Comparison of ENCODE assay signal across 22 cellular contexts in the genomic region with DNA sequence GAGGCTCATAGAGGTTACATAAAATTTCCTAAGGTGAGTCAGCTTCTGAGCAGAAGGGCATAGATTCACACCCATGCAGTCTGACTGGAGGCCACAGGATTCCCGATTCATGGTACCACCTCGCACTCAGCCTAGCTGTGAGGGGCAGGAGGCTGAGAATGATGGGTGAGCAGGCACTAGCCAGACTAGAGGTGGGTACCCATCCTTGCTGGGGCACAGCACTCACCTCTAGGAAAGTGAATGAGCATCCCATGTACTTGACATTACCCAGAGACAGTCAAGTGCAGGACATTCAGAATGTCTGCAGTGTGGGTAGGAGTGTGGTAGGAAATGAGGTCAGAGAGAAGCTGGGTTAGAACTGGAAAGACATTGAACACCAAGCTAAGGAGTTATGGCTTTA.
"Had no signal": no experiment of that assay in that cellular context is flagged by ENCODE, and none has a peak within 500 bp of the region (broad histone marks: within the 10 kb centered on the region; RNA-seq: fewer than 3 reads in every experiment).

No MANE protein-coding gene starts in this region.

- H3K27ac Mint-ChIP-seq: mesothelial cell of epicardium, natural killer cell, progenitor cell of endocrine pancreas had no signal

- H3K27me3 ChIP-seq: ovary, right atrium auricular region, stomach, testis, thyroid gland, transverse colon, upper lobe of left lung, vagina had no signal

- H3K4me3 Mint-ChIP-seq: mesothelial cell of epicardium, naive B cell, natural killer cell had no signal

- H3K27ac ChIP-seq: left ventricle myocardium inferior, ovary, right atrium auricular region, skin epidermis, stomach, testis, thyroid gland, transverse colon, upper lobe of left lung, vagina had no signal

- H3K9me3 ChIP-seq: left ventricle myocardium inferior, ovary, right atrium auricular region, stomach, testis, thyroid gland, transverse colon, upper lobe of left lung, vagina had no signal

- H3K36me3 ChIP-seq: left ventricle myocardium inferior, ovary, right atrium auricular region, stomach, thyroid gland, transverse colon, upper lobe of left lung, vagina had no signal

- H3K9me3 Mint-ChIP-seq: mesothelial cell of epicardium had no signal

- DNase-seq: islet precursor cell; left ventricle myocardium inferior; naive B cell; natural killer cell; ovary; stimulated activated CD4-positive, alpha-beta T cell treated with anti-CD3 and anti-CD28 coated beads, Interleukin-12 subunit alpha, Interleukin-12 subunit beta, amount 100 ng/mL, for 4 hours; stimulated activated CD4-positive, alpha-beta T cell treated with anti-CD3 and anti-CD28 coated beads, Interleukin-15, amount 100 ng/mL, for 24 hours; stimulated activated CD4-positive, alpha-beta T cell treated with anti-CD3 and anti-CD28 coated beads, Interleukin-2, amount 100 ng/mL, for 24 hours; stimulated activated CD4-positive, alpha-beta T cell treated with anti-CD3 and anti-CD28 coated beads, Interleukin-4, amount 100 ng/mL, for 1 hour; stimulated activated naive CD4-positive, alpha-beta T cell; stomach; testis; thyroid gland; transverse colon; upper lobe of left lung had no signal

- H3K4me1 Mint-ChIP-seq: mesothelial cell of epicardium, natural killer cell had no signal

- H3K36me3 Mint-ChIP-seq: mesothelial cell of epicardium, natural killer cell had no signal

- H3K4me3 ChIP-seq: left ventricle myocardium inferior, lung, ovary, right atrium auricular region, skin epidermis, stomach, testis, thyroid gland, transverse colon, upper lobe of left lung, vagina had no signal

- ATAC-seq: natural killer cell, sciatic nerve had no signal

- H3K4me1 ChIP-seq: left ventricle myocardium inferior, right atrium auricular region, stomach, testis, thyroid gland, transverse colon, upper lobe of left lung, vagina had no signal
